ENCODE assay signal across 8 cellular contexts in genomic region chr12:124720687-124721500, GRCh38.
DNase-seq lines count a peak whose midpoint lies in the region; ATAC-seq lines count a peak whose summit lies in the region.

No MANE protein-coding gene starts in this region.

- H3K27me3 ChIP-seq in muscle layer of duodenum (ENCODE audit: low read depth, low read length), result no peaks in the 10 kb centered on the region

- ATAC-seq in GM19455 (IDR thresholded peaks at IDR 0.05; ENCODE audit: unreplicated experiment) (no peak), GM19452 (IDR thresholded peaks at IDR 0.05; ENCODE audit: unreplicated experiment) (no peak)

- no peaks in the 10 kb centered on the region for H3K9me3 ChIP-seq in muscle layer of duodenum (ENCODE audit: control insufficient read depth in 1 of 2, low read length in 2 of 2)

- H3K36me3 ChIP-seq in muscle layer of duodenum (ENCODE audit: control insufficient read depth in 1 of 2, insufficient read depth in 2 of 2, low read length in 2 of 2), result no peaks in the 10 kb centered on the region

- no peak overlapping the region for H3K4me3 ChIP-seq in muscle layer of duodenum (ENCODE audit: low read depth in 1 of 2, low read length in 2 of 2)

- peaks cover 0 to 13% of the 10 kb centered on the region in 2 donors for H3K4me1 ChIP-seq in muscle layer of duodenum (ENCODE audit: control insufficient read depth in 1 of 2, insufficient read depth in 2 of 2, low read length in 2 of 2)

- DNase-seq in DMS79 treated with DMSO at 0.1 percent for 48 hours (lab: John Stamatoyannopoulos, UW) (peak; percentile 86), NCI-H2171 treated with DMSO at 0.1 percent for 48 hours (lab: John Stamatoyannopoulos, UW) (peak; percentile 95), HPDE6-E6E7 (ENCODE audit: extremely low spot score) (no peak)
- no peak for DNase-seq in activated naive CD4-positive, alpha-beta T cell treated with anti-CD3 and anti-CD28 coated beads, Interleukin-2, amount 50 U/mL, for 16 hours

- H3K27ac ChIP-seq in cingulate gyrus (ENCODE audit: low read depth, low read length) (peak overlapping the region; percentile 35), muscle layer of duodenum (ENCODE audit: low read length) (peak overlapping the region; percentile 78)

Comparison
In these comparisons a context has a peak if more than half of its experiments do, and no peak if none do; other contexts are left out.
1. DNase-seq: peak in DMS79 treated with DMSO at 0.1 percent for 48 hours (single experiment) and NCI-H2171 treated with DMSO at 0.1 percent for 48 hours (single experiment); none in HPDE6-E6E7 (single experiment) and activated naive CD4-positive, alpha-beta T cell treated with anti-CD3 and anti-CD28 coated beads, Interleukin-2, amount 50 U/mL, for 16 hours (single experiment).